Comparison of ENCODE assay signal across 8 cellular contexts in the genomic region with DNA sequence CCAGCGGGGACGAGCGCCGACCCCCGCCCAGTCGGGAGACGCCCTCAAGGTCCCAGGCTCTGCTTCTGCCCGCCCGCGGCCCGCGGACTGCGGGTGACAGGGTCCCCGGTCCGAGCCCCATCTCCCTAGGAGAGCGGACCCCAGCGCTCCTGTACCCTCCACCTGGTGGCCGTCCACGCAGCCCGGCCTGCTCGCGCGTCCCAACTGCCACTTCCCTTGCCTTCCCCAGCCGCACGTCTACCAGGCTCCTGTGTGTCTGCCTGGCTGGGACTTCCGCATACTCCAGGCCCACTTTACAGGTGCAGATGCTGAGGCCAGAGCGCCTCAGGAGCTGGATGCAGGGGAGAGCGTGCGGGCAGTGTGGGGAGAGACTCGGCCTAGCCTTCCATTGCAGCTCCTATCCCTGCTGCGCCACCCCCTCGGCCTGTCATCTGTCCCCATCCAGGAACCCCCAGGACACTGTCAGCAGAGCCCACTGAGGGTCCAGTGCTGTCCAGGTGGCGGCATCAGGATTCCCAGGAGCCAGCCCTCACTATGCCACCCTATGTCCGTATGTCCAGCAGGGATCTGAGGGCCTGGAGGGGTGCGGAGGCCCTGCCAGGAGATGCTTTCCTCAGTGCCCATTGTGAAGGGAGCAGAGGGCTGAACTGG. TPM values are rescaled to one million over a fixed set of nuclear protein-coding genes. Genes with fewer than 3 reads are reported as not detected.
DNase-seq lines count a peak whose midpoint lies in the region; ATAC-seq, FAIRE-seq and TF ChIP-seq lines count a peak whose summit lies in the region.

No MANE protein-coding gene starts in this region.

- H3K27me3 ChIP-seq in iPS DF 6.9 (ENCODE audit: control insufficient read depth, insufficient read depth, low read length) = no peaks in the 10 kb centered on the region
- no peaks in the 10 kb centered on the region for H3K27me3 ChIP-seq in smooth muscle cell (ENCODE audit: low read depth)

- intact Hi-C loops in activated T-helper 1 cell treated with anti-CD3 and anti-CD28 coated beads, Interleukin-12 subunit alpha, Interleukin-12 subunit beta, Interleukin-2, Interleukin-4 antibody, amounts not matched to agents 30 ng/mL and 10 ng/mL and 1 ng/mL, durations not matched to agents 14 hours and 24 hours and 36 hours (cut with micrococcal nuclease) = loop anchor here (1.0 to 5.0 kb wide), 4 partner anchors 75 to 815 kb away; a partner anchor contains a TSS

- H3K36me3 ChIP-seq in iPS DF 6.9 (ENCODE audit: control insufficient read depth, insufficient read depth, low read length) (no peaks in the 10 kb centered on the region), smooth muscle cell (ENCODE audit: low read depth) (no peaks in the 10 kb centered on the region)

- peaks cover 10% of the 10 kb centered on the region for H3K27me3 Mint-ChIP-seq in activated T-cell treated with anti-CD3 and anti-CD28 coated beads, Interleukin-2, amount 50 U/mL, for 4 hours (ENCODE audit: low read depth)
- peaks cover 9% of the 10 kb centered on the region for H3K27me3 Mint-ChIP-seq in activated T-helper 1 cell treated with anti-CD3 and anti-CD28 coated beads, Interleukin-12 subunit alpha, Interleukin-12 subunit beta, Interleukin-2, Interleukin-4 antibody, amounts not matched to agents 30 ng/mL and 10 ng/mL and 1 ng/mL, durations not matched to agents 14 hours and 24 hours and 36 hours (ENCODE audit: insufficient read depth)

- H3K79me2 ChIP-seq in smooth muscle cell (ENCODE audit: low read depth) = no peaks in the 10 kb centered on the region

- peak overlapping the region; percentile 70 for H3K4me3 Mint-ChIP-seq in activated T-cell treated with anti-CD3 and anti-CD28 coated beads, Interleukin-2, amount 50 U/mL, for 4 hours
- H3K4me3 Mint-ChIP-seq in activated T-helper 1 cell treated with anti-CD3 and anti-CD28 coated beads, Interleukin-12 subunit alpha, Interleukin-12 subunit beta, Interleukin-2, Interleukin-4 antibody, amounts not matched to agents 30 ng/mL and 10 ng/mL and 1 ng/mL, durations not matched to agents 14 hours and 24 hours and 36 hours = peak overlapping the region; percentile 80

- peak overlapping the region; percentile 90 for H2AFZ ChIP-seq in smooth muscle cell (ENCODE audit: low read depth)

- H3K4me1 ChIP-seq in iPS DF 6.9 (ENCODE audit: control insufficient read depth, insufficient read depth, low read length) (peaks cover 3% of the 10 kb centered on the region; the same call in 1 of the 2 replicates), smooth muscle cell (ENCODE audit: low read depth) (no peaks in the 10 kb centered on the region)

- peak overlapping the region; percentile 18 for H3K27ac Mint-ChIP-seq in activated T-helper 1 cell treated with anti-CD3 and anti-CD28 coated beads, Interleukin-12 subunit alpha, Interleukin-12 subunit beta, Interleukin-2, Interleukin-4 antibody, amounts not matched to agents 30 ng/mL and 10 ng/mL and 1 ng/mL, durations not matched to agents 14 hours and 24 hours and 36 hours

- no CpG with 5 or more reads among the region's 35 CpGs for WGBS in iPS DF 6.9 (ENCODE audit: insufficient coverage, insufficient read length)
- 39% methylated on average over 28 of the region's 35 CpGs for WGBS in smooth muscle cell (ENCODE audit: low lambda C conversion rate)

- no peaks in the 10 kb centered on the region for H4K20me1 ChIP-seq in smooth muscle cell (ENCODE audit: low read depth)

- H3K9me3 Mint-ChIP-seq in activated T-cell treated with anti-CD3 and anti-CD28 coated beads, Interleukin-2, amount 50 U/mL, for 4 hours = no peaks in the 10 kb centered on the region
- no peaks in the 10 kb centered on the region for H3K9me3 Mint-ChIP-seq in activated T-helper 1 cell treated with anti-CD3 and anti-CD28 coated beads, Interleukin-12 subunit alpha, Interleukin-12 subunit beta, Interleukin-2, Interleukin-4 antibody, amounts not matched to agents 30 ng/mL and 10 ng/mL and 1 ng/mL, durations not matched to agents 14 hours and 24 hours and 36 hours

- H3K9ac ChIP-seq in smooth muscle cell (ENCODE audit: low read depth) = peak overlapping the region; percentile 43

- H3K4me3 ChIP-seq in iPS DF 6.9 (ENCODE audit: low read length) = peak overlapping the region; percentile 62
- H3K4me3 ChIP-seq in smooth muscle cell = peak overlapping the region; percentile 78

- H3K27ac ChIP-seq in iPS DF 6.9 (ENCODE audit: low read length) (no peak overlapping the region), smooth muscle cell (ENCODE audit: low read depth) (no peak overlapping the region)

- no peaks in the 10 kb centered on the region for H3F3A ChIP-seq in smooth muscle cell (ENCODE audit: low read depth)

- H3K9me3 ChIP-seq in iPS DF 6.9 (ENCODE audit: control insufficient read depth, insufficient read depth, low read length) (no peaks in the 10 kb centered on the region), smooth muscle cell (replicated peaks; ENCODE audit: low read depth) (no peaks in the 10 kb centered on the region)

- no peak for DNase-seq in activated T-cell treated with anti-CD3 and anti-CD28 coated beads, Interleukin-2, amount 50 U/mL, for 4 hours
- DNase-seq in activated T-cell treated with anti-CD3 and anti-CD28 coated beads, Interleukin-2, amount 50 U/mL, for 1 hour = no peak
- no peak for DNase-seq in activated T-helper 1 cell treated with anti-CD3 and anti-CD28 coated beads, Interleukin-12 subunit alpha, Interleukin-12 subunit beta, Interleukin-2, Interleukin-4 antibody, amounts not matched to agents 30 ng/mL and 10 ng/mL and 1 ng/mL, durations not matched to agents 14 hours and 24 hours and 36 hours (ENCODE audit: low spot score)
- DNase-seq in iPS DF 6.9 (ENCODE audit: low read depth, low spot score) (no peak), smooth muscle cell (lab: John Stamatoyannopoulos, UW; ENCODE audit: unreplicated experiment) (no peak), DMS 273 (lab: John Stamatoyannopoulos, UW; ENCODE audit: unreplicated experiment) (no peak), T1000 (lab: John Stamatoyannopoulos, UW) (no peak), HTR-8/SVneo (ENCODE audit: insufficient read length, low spot score) (no peak)

- no peaks in the 10 kb centered on the region for H3K36me3 Mint-ChIP-seq in activated T-cell treated with anti-CD3 and anti-CD28 coated beads, Interleukin-2, amount 50 U/mL, for 4 hours (ENCODE audit: insufficient read depth)
- no peaks in the 10 kb centered on the region for H3K36me3 Mint-ChIP-seq in activated T-helper 1 cell treated with anti-CD3 and anti-CD28 coated beads, Interleukin-12 subunit alpha, Interleukin-12 subunit beta, Interleukin-2, Interleukin-4 antibody, amounts not matched to agents 30 ng/mL and 10 ng/mL and 1 ng/mL, durations not matched to agents 14 hours and 24 hours and 36 hours (ENCODE audit: low read depth)

- peaks cover 3% of the 10 kb centered on the region for H3K4me1 Mint-ChIP-seq in activated T-cell treated with anti-CD3 and anti-CD28 coated beads, Interleukin-2, amount 50 U/mL, for 4 hours (ENCODE audit: low read depth)
- no peaks in the 10 kb centered on the region for H3K4me1 Mint-ChIP-seq in activated T-helper 1 cell treated with anti-CD3 and anti-CD28 coated beads, Interleukin-12 subunit alpha, Interleukin-12 subunit beta, Interleukin-2, Interleukin-4 antibody, amounts not matched to agents 30 ng/mL and 10 ng/mL and 1 ng/mL, durations not matched to agents 14 hours and 24 hours and 36 hours (ENCODE audit: low read depth)

- ATAC-seq in activated T-cell treated with anti-CD3 and anti-CD28 coated beads, Interleukin-2, amount 50 U/mL, for 4 hours = peak; percentile 21 to 32

- peak overlapping the region; percentile 95 for H3K4me2 ChIP-seq in smooth muscle cell

- FAIRE-seq in HTR-8/SVneo (lab: Jason Lieb, UNC) = no peak

- no peak for TF ChIP-seq CTCF in smooth muscle cell (IDR thresholded peaks at IDR 0.05; ENCODE audit: borderline replicate concordance, insufficient read depth, poor library complexity, severe bottlenecking)

RNA-seq across cellular contexts. Expression of a gene that starts 8.0 kb away (rescaled TPM):
- 10 to 100 TPM in 1 of 3 donors, 1 to 10 TPM in 2; 6.7 to 11.0 (median 8.7) TPM for total RNA-seq in activated T-cell treated with anti-CD3 and anti-CD28 coated beads, Interleukin-2, amount 50 U/mL, for 4 hours
- total RNA-seq in activated T-helper 1 cell treated with anti-CD3 and anti-CD28 coated beads, Interleukin-12 subunit alpha, Interleukin-12 subunit beta, Interleukin-2, Interleukin-4 antibody, amounts not matched to agents 30 ng/mL and 10 ng/mL and 1 ng/mL, durations not matched to agents 14 hours and 24 hours and 36 hours = 13.4 TPM in 2 replicates
- total RNA-seq in smooth muscle cell = 14.0 and 17.2 TPM in 2 replicates
- polyA plus RNA-seq in smooth muscle cell = 38.9 and 40.3 TPM in 2 replicates
